16 cellular contexts compared by ENCODE assay signal in genomic region chr2:188870289-188870688, GRCh38.
DNase-seq lines count a peak whose midpoint lies in the region; ATAC-seq and TF ChIP-seq lines count a peak whose summit lies in the region.
"Had no signal": no experiment of that assay in that cellular context is flagged by ENCODE, and none has a peak within 500 bp of the region (broad histone marks: within the 10 kb centered on the region; RNA-seq: fewer than 3 reads in every experiment).

No MANE protein-coding gene starts in this region.

- TF ChIP-seq CTCF in fibroblast of lung (conservative IDR thresholded peaks at IDR 0.05 in 1 of 2, IDR thresholded peaks at IDR 0.05 in 1 of 2; ENCODE audit: low read depth in 1 of 2, low read length in 2 of 2) (no peak), stomach (IDR thresholded peaks at IDR 0.05) (no peak)

- H3K9me3 ChIP-seq in fibroblast of lung (ENCODE audit: control insufficient read depth, insufficient read depth, low read depth, low read length) = no peaks in the 10 kb centered on the region
- H3K9me3 ChIP-seq in stomach = peaks cover 0 to 14% (median 5%) of the 10 kb centered on the region in 4 donors

- TF ChIP-seq EP300 in stomach (IDR thresholded peaks at IDR 0.05) = no peak

- H3K27ac ChIP-seq in fibroblast of lung (ENCODE audit: insufficient read depth, low read length) (no peak overlapping the region), stomach (no peak overlapping the region)
- H3K27ac ChIP-seq: SJCRH30 had no signal

- no peaks in the 10 kb centered on the region for H3K9me3 Mint-ChIP-seq in activated T-cell treated with anti-CD3 and anti-CD28 coated beads, Interleukin-2, amount 50 U/mL, for 4 hours
- H3K9me3 Mint-ChIP-seq in activated T-cell treated with anti-CD3 and anti-CD28 coated beads, Interleukin-2, amount 50 U/mL, for 24 hours = peaks cover 9% of the 10 kb centered on the region
- H3K9me3 Mint-ChIP-seq: activated CD4-positive, alpha-beta T cell treated with anti-CD3 and anti-CD28 coated beads, Interleukin-2, amount 10 ng/mL, durations not matched to agents 7 days and 5 days had no signal

- 44 to 68% (median 57%) methylated on average over 1 of the region's 1 CpG for WGBS in stomach, 5 donors

- peak; percentile 67 to 77 for ATAC-seq in activated T-cell treated with anti-CD3 and anti-CD28 coated beads, Interleukin-2, amount 50 U/mL, for 4 hours
- no peak for ATAC-seq in GM19395 (IDR thresholded peaks at IDR 0.05; ENCODE audit: unreplicated experiment)

- H3K4me3 ChIP-seq in fibroblast of lung (replicated peaks in 1 of 4; ENCODE audit: control extremely low read depth in 1 of 4, insufficient read depth in 1 of 4, low read depth in 3 of 4, low read length in 4 of 4) (no peak overlapping the region), stomach (no peak overlapping the region)
- H3K4me3 ChIP-seq: SJCRH30 had no signal

- H3K4me1 ChIP-seq in fibroblast of lung (ENCODE audit: control insufficient read depth, extremely low read depth, insufficient read depth, low read length) (peaks cover 5% of the 10 kb centered on the region), stomach (no peaks in the 10 kb centered on the region)
- H3K4me1 ChIP-seq: SJCRH30 had no signal

- no peak overlapping the region for H3K4me3 Mint-ChIP-seq in activated T-cell treated with anti-CD3 and anti-CD28 coated beads, Interleukin-2, amount 50 U/mL, for 4 hours
- no peak overlapping the region for H3K4me3 Mint-ChIP-seq in activated T-cell treated with anti-CD3 and anti-CD28 coated beads, Interleukin-2, amount 50 U/mL, for 24 hours
- H3K4me3 Mint-ChIP-seq: activated CD4-positive, alpha-beta T cell treated with anti-CD3 and anti-CD28 coated beads, Interleukin-2, amount 10 ng/mL, durations not matched to agents 7 days and 5 days; activated naive CD4-positive, alpha-beta T cell treated with anti-CD3 and anti-CD28 coated beads, Interleukin-2, amount 10 ng/mL, durations not matched to agents 7 days and 5 days; naive B cell had no signal

- no peaks in the 10 kb centered on the region for H3K4me1 Mint-ChIP-seq in activated T-cell treated with anti-CD3 and anti-CD28 coated beads, Interleukin-2, amount 50 U/mL, for 4 hours (ENCODE audit: low read depth)
- peaks cover 6% of the 10 kb centered on the region for H3K4me1 Mint-ChIP-seq in activated T-cell treated with anti-CD3 and anti-CD28 coated beads, Interleukin-2, amount 50 U/mL, for 24 hours (ENCODE audit: low read depth)
- H3K4me1 Mint-ChIP-seq: activated CD4-positive, alpha-beta T cell treated with anti-CD3 and anti-CD28 coated beads, Interleukin-2, amount 10 ng/mL, durations not matched to agents 7 days and 5 days; activated naive CD4-positive, alpha-beta T cell treated with anti-CD3 and anti-CD28 coated beads, Interleukin-2, amount 10 ng/mL, durations not matched to agents 7 days and 5 days; naive B cell had no signal

- TF ChIP-seq POLR2A in stomach (IDR thresholded peaks at IDR 0.05) = no peak

- no peak overlapping the region for H3K9ac ChIP-seq in fibroblast of lung (ENCODE audit: insufficient read depth, low read length)

- H2AFZ ChIP-seq in fibroblast of lung (ENCODE audit: low read length) = no peak overlapping the region

- no peak overlapping the region for H3K27ac Mint-ChIP-seq in activated T-cell treated with anti-CD3 and anti-CD28 coated beads, Interleukin-2, amount 50 U/mL, for 24 hours
- H3K27ac Mint-ChIP-seq: activated CD4-positive, alpha-beta T cell treated with anti-CD3 and anti-CD28 coated beads, Interleukin-2, amount 10 ng/mL, durations not matched to agents 7 days and 5 days; activated naive CD4-positive, alpha-beta T cell treated with anti-CD3 and anti-CD28 coated beads, Interleukin-2, amount 10 ng/mL, durations not matched to agents 7 days and 5 days; naive B cell had no signal

- intact Hi-C loops in stomach (cut with DNase I; ENCODE audit: low total_unique reads) = no loop called here

- no peaks in the 10 kb centered on the region for H3K27me3 ChIP-seq in fibroblast of lung (ENCODE audit: control insufficient read depth, insufficient read depth, low read length)
- no peaks in the 10 kb centered on the region for H3K27me3 ChIP-seq in stomach
- H3K27me3 ChIP-seq: SJCRH30 had no signal

- H3K36me3 Mint-ChIP-seq in activated T-cell treated with anti-CD3 and anti-CD28 coated beads, Interleukin-2, amount 50 U/mL, for 4 hours (ENCODE audit: insufficient read depth) = no peaks in the 10 kb centered on the region
- H3K36me3 Mint-ChIP-seq in activated T-cell treated with anti-CD3 and anti-CD28 coated beads, Interleukin-2, amount 50 U/mL, for 24 hours (ENCODE audit: low read depth) = no peaks in the 10 kb centered on the region
- H3K36me3 Mint-ChIP-seq: activated naive CD4-positive, alpha-beta T cell treated with anti-CD3 and anti-CD28 coated beads, Interleukin-2, amount 10 ng/mL, durations not matched to agents 7 days and 5 days; naive B cell had no signal

- H3K27me3 Mint-ChIP-seq in activated T-cell treated with anti-CD3 and anti-CD28 coated beads, Interleukin-2, amount 50 U/mL, for 4 hours (ENCODE audit: low read depth) = no peaks in the 10 kb centered on the region
- no peaks in the 10 kb centered on the region for H3K27me3 Mint-ChIP-seq in activated T-cell treated with anti-CD3 and anti-CD28 coated beads, Interleukin-2, amount 50 U/mL, for 24 hours
- H3K27me3 Mint-ChIP-seq: activated CD4-positive, alpha-beta T cell treated with anti-CD3 and anti-CD28 coated beads, Interleukin-2, amount 10 ng/mL, durations not matched to agents 7 days and 5 days; activated naive CD4-positive, alpha-beta T cell treated with anti-CD3 and anti-CD28 coated beads, Interleukin-2, amount 10 ng/mL, durations not matched to agents 7 days and 5 days; naive B cell had no signal

- no peaks in the 10 kb centered on the region for H3K79me2 ChIP-seq in fibroblast of lung (ENCODE audit: control insufficient read depth, insufficient read depth, low read length)

- H4K20me1 ChIP-seq in fibroblast of lung (ENCODE audit: control insufficient read depth, extremely low read depth, insufficient read depth, low read length) = no peaks in the 10 kb centered on the region

- no peak for DNase-seq in activated T-cell treated with anti-CD3 and anti-CD28 coated beads, Interleukin-2, amount 50 U/mL, for 4 hours
- DNase-seq in activated T-cell treated with anti-CD3 and anti-CD28 coated beads, Interleukin-2, amount 50 U/mL, for 24 hours = no peak
- peak; percentile 44 for DNase-seq in RPMI7951 (ENCODE audit: low read depth)
- DNase-seq in fibroblast of lung (ENCODE audit: low read depth in 2 of 2) = peak; percentile 89 to 94
- DNase-seq in stromal cell of bone marrow (ENCODE audit: low read depth) = peak; percentile 79
- DNase-seq in stomach = no peak
- DNase-seq in NK-92 treated with Interleukin-12 subunit alpha and Interleukin-12 subunit beta, amount 100 ng/mL, for 24 hours (lab: John Stamatoyannopoulos, UW) = no peak
- DNase-seq: ACHN; activated CD4-positive, alpha-beta T cell treated with anti-CD3 and anti-CD28 coated beads, Interleukin-2, amount 10 ng/mL, durations not matched to agents 7 days and 5 days; activated naive CD4-positive, alpha-beta T cell treated with anti-CD3 and anti-CD28 coated beads, Interleukin-2, amount 10 ng/mL, durations not matched to agents 7 days and 5 days; H7; naive B cell; NCI-H524; SJCRH30; small intestine had no signal

- H3K36me3 ChIP-seq in fibroblast of lung (ENCODE audit: control insufficient read depth, insufficient read depth, low read length) (no peaks in the 10 kb centered on the region), stomach (no peaks in the 10 kb centered on the region)
- H3K36me3 ChIP-seq: SJCRH30 had no signal

- no peak overlapping the region for H3K4me2 ChIP-seq in fibroblast of lung (ENCODE audit: extremely low read depth, insufficient read depth, low read length)

Comparison
In these comparisons a context has a peak if more than half of its experiments do, and no peak if none do; other contexts are left out.
1. DNase-seq: peak in RPMI7951 (single experiment), fibroblast of lung (2 of 2) and stromal cell of bone marrow (single experiment); none in activated T-cell treated with anti-CD3 and anti-CD28 coated beads, Interleukin-2, amount 50 U/mL, for 4 hours (single experiment), activated T-cell treated with anti-CD3 and anti-CD28 coated beads, Interleukin-2, amount 50 U/mL, for 24 hours (single experiment), stomach (single experiment) and NK-92 treated with Interleukin-12 subunit alpha and Interleukin-12 subunit beta, amount 100 ng/mL, for 24 hours (single experiment).